ENCODE assay signal across 1 cellular context in the genomic region with DNA sequence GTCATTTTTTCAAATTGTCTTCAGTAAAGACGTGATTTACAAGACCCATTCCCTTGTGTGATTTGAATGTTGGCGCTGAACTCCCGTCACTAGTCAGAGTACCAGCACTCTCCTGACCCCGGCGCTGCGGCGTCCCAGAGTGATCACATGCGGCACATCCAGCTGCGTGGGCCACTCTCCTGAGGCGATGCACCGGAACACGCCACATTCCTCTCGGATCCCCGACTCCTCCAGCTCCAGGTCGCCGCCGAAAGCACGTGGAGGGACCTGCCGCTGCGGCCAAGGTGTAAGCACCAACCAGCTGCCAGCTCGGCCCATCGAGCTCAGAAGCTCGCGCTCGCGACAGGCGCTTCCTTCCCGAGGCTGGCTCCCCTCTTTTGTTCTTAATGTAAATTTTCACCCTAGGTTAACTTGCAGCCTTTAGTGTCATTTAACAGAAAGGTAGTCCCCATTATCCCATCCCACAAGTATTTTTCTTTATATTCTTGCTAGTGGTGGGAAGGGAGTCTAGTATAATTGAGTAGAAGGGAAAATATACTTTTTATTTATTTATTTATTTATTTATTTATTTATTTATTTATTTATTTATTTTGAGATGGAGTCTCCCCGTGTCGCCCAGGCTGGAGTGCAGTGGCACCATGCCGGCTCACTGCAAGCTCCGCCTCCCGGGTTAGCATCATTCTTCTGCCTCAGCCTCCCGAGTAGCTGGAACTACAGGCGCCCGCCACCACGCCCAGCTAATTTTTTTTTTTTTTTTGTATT.
TF ChIP-seq lines count a peak whose summit lies in the region.

No MANE protein-coding gene starts in this region.

TF ChIP-seq in IMR-90, 13 proteins besides CTCF, POLR2A, EP300 and RAD21 (continued from another document):
- TF ChIP-seq RFX5 (IDR thresholded peaks at IDR 0.05; ENCODE audit: low read depth, low read length) (no peak), MXI1 (IDR thresholded peaks at IDR 0.05; ENCODE audit: borderline replicate concordance, low read depth, low read length) (no peak), NFE2L2 (IDR thresholded peaks at IDR 0.05; ENCODE audit: low read depth, low read length) (no peak), MAZ (IDR thresholded peaks at IDR 0.05; ENCODE audit: borderline replicate concordance, low read depth, low read length) (no peak)
- TF ChIP-seq, protein P1, sequence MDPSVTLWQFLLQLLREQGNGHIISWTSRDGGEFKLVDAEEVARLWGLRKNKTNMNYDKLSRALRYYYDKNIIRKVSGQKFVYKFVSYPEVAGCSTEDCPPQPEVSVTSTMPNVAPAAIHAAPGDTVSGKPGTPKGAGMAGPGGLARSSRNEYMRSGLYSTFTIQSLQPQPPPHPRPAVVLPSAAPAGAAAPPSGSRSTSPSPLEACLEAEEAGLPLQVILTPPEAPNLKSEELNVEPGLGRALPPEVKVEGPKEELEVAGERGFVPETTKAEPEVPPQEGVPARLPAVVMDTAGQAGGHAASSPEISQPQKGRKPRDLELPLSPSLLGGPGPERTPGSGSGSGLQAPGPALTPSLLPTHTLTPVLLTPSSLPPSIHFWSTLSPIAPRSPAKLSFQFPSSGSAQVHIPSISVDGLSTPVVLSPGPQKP (IDR thresholded peaks at IDR 0.05; ENCODE audit: borderline replicate concordance, low read depth, low read length) = no peak
